15 cellular contexts compared by ENCODE assay signal in the genomic region with DNA sequence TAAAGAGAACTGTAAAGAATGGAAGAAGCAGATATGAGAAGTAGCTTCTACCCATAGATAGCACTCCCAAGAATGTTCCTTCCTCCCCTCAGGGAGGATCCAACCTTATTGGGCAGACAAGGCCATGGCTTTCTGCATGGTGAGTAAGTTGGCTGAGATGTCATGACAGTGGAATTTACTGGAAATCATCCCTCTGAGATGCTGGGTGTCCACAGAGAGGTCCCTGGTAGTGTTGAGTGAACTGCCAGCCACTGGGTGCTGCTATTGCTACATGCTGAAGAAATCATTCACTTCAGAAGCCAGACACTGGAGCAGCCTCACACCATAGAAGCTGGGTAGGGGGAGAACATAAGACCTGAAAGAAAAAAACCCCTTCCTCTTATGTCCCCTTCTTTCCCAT. TPM values are rescaled to one million over a fixed set of nuclear protein-coding genes. Genes with fewer than 3 reads are reported as not detected.
DNase-seq lines count a peak whose midpoint lies in the region; ATAC-seq, FAIRE-seq and TF ChIP-seq lines count a peak whose summit lies in the region.
"Had no signal": no experiment of that assay in that cellular context is flagged by ENCODE, and none has a peak within 500 bp of the region (broad histone marks: within the 10 kb centered on the region; RNA-seq: fewer than 3 reads in every experiment).

No MANE protein-coding gene starts in this region.

- intact Hi-C loops in activated T-helper 2 cell treated with anti-CD3 and anti-CD28 coated beads, Interferon-gamma antibody, Interleukin-2, Interleukin-4, amounts not matched to agents 10 μg/mL and 5 μg/mL and 100 μg/mL, durations not matched to agents 14 hours and 24 hours and 36 hours (cut with micrococcal nuclease) = no loop called here

- no peak for TF ChIP-seq EP300 in A549 (IDR thresholded peaks at IDR 0.05)

- DNase-seq in A549 (ENCODE audit: low read depth in 1 of 2, low spot score in 1 of 2) (no peak), GM23248 (peak; percentile 32), RKO (ENCODE audit: low spot score) (peak; percentile 59), fibroblast of gingiva (ENCODE audit: low read depth) (peak; percentile 41), medulla oblongata (ENCODE audit: extremely low spot score) (no peak), NCI-H1105 (lab: John Stamatoyannopoulos, UW) (no peak), NOMO-1 (lab: John Stamatoyannopoulos, UW; ENCODE audit: unreplicated experiment in 2 of 2) (no peak)
- no peak for DNase-seq in activated T-helper 2 cell treated with anti-CD3 and anti-CD28 coated beads, Interferon-gamma antibody, Interleukin-2, Interleukin-4, amounts not matched to agents 10 μg/mL and 5 μg/mL and 100 μg/mL, durations not matched to agents 14 hours and 24 hours and 36 hours (ENCODE audit: low spot score)
- DNase-seq: lower lobe of right lung, posterior cingulate gyrus, tibial artery had no signal

- CTCF ChIA-PET in A549 (lab: Yijun Ruan, JAX) = interaction anchor here (0.6 to 1.4 kb wide), 6 partner anchors 10 to 596 kb away, joined by 3 to 7 read pairs (median 4); no protein-coding TSS in a partner anchor

- 0 out of 3 replicates have a peak, but pooled peaks have one; percentile 10 for TF ChIP-seq CTCF in A549 (IDR thresholded peaks at IDR 0.05)

- H3K27me3 ChIP-seq in GM23248 (replicated peaks; ENCODE audit: insufficient read depth) = peaks cover 5% of the 10 kb centered on the region; the same call in 1 of the 2 replicates
- H3K27me3 ChIP-seq: tibial artery had no signal

- H4K20me1 ChIP-seq in GM23248 (ENCODE audit: insufficient read depth) = no peaks in the 10 kb centered on the region

- H3K79me2 ChIP-seq in GM23248 (ENCODE audit: insufficient read depth) = no peaks in the 10 kb centered on the region

- no peaks in the 10 kb centered on the region for H3K9me3 Mint-ChIP-seq in activated T-helper 2 cell treated with anti-CD3 and anti-CD28 coated beads, Interferon-gamma antibody, Interleukin-2, Interleukin-4, amounts not matched to agents 10 μg/mL and 5 μg/mL and 100 μg/mL, durations not matched to agents 14 hours and 24 hours and 36 hours

- H3K9me2 ChIP-seq in GM23248 (ENCODE audit: insufficient read depth) = no peaks in the 10 kb centered on the region

- H3K9me3 ChIP-seq in A549 = no peaks in the 10 kb centered on the region
- no peaks in the 10 kb centered on the region for H3K9me3 ChIP-seq in GM23248 (ENCODE audit: low read depth)
- H3K9me3 ChIP-seq: lower lobe of right lung, tibial artery had no signal

- H3K27ac Mint-ChIP-seq in activated T-helper 2 cell treated with anti-CD3 and anti-CD28 coated beads, Interferon-gamma antibody, Interleukin-2, Interleukin-4, amounts not matched to agents 10 μg/mL and 5 μg/mL and 100 μg/mL, durations not matched to agents 14 hours and 24 hours and 36 hours = no peak overlapping the region
- H3K27ac Mint-ChIP-seq: brain; T-helper 1 cell treated with Interleukin-12 subunit alpha and Interleukin-12 subunit beta and Interleukin-4 antibody, amounts not matched to agents 30 μg/mL and 1 μg/mL, for 36 hours had no signal

- H3K4me2 ChIP-seq in A549 (no peak overlapping the region), GM23248 (ENCODE audit: unreplicated experiment) (no peak overlapping the region)

- H3K4me3 ChIP-seq in A549 (no peak overlapping the region), GM23248 (no peak overlapping the region)
- H3K4me3 ChIP-seq: K562, lower lobe of right lung, tibial artery had no signal

- no peak overlapping the region for H2AFZ ChIP-seq in GM23248

- TF ChIP-seq RAD21 in A549 (conservative IDR thresholded peaks at IDR 0.05 in 1 of 2, IDR thresholded peaks at IDR 0.05 in 1 of 2) = peak in 1 of 2 experiments; percentile 35; a peak in 2 of 5 replicates

- no peak overlapping the region for H3K9ac ChIP-seq in GM23248

- POLR2A ChIA-PET in A549 (lab: Yijun Ruan, JAX) = no interaction called here

- no peaks in the 10 kb centered on the region for H3F3A ChIP-seq in GM23248 (ENCODE audit: insufficient read depth)

- H3K36me3 Mint-ChIP-seq in activated T-helper 2 cell treated with anti-CD3 and anti-CD28 coated beads, Interferon-gamma antibody, Interleukin-2, Interleukin-4, amounts not matched to agents 10 μg/mL and 5 μg/mL and 100 μg/mL, durations not matched to agents 14 hours and 24 hours and 36 hours (ENCODE audit: low read depth) = no peaks in the 10 kb centered on the region
- H3K36me3 Mint-ChIP-seq: brain, CD14-positive monocyte had no signal

- peak; percentile 47 to 66 for ATAC-seq in A549
- ATAC-seq: K562, lower lobe of right lung had no signal

- no peak for FAIRE-seq in A549 (lab: Jason Lieb, UNC)
- FAIRE-seq: K562 had no signal

- H3K4me3 Mint-ChIP-seq in activated T-helper 2 cell treated with anti-CD3 and anti-CD28 coated beads, Interferon-gamma antibody, Interleukin-2, Interleukin-4, amounts not matched to agents 10 μg/mL and 5 μg/mL and 100 μg/mL, durations not matched to agents 14 hours and 24 hours and 36 hours (ENCODE audit: low read depth) = no peak overlapping the region
- H3K4me3 Mint-ChIP-seq: brain; CD14-positive monocyte; T-helper 1 cell treated with Interleukin-12 subunit alpha and Interleukin-12 subunit beta and Interleukin-4 antibody, amounts not matched to agents 30 μg/mL and 1 μg/mL, for 36 hours had no signal

- H3K27me3 Mint-ChIP-seq in activated T-helper 2 cell treated with anti-CD3 and anti-CD28 coated beads, Interferon-gamma antibody, Interleukin-2, Interleukin-4, amounts not matched to agents 10 μg/mL and 5 μg/mL and 100 μg/mL, durations not matched to agents 14 hours and 24 hours and 36 hours (ENCODE audit: low read depth) = no peaks in the 10 kb centered on the region

- no peak overlapping the region for H3K27ac ChIP-seq in A549
- H3K27ac ChIP-seq in GM23248 = no peak overlapping the region
- H3K27ac ChIP-seq: lower lobe of right lung, tibial artery had no signal

- H3K4me1 ChIP-seq in A549 = peaks cover 13% of the 10 kb centered on the region; the same call in 2 of the 3 replicates
- H3K4me1 ChIP-seq in GM23248 (ENCODE audit: insufficient read depth) = no peaks in the 10 kb centered on the region

- H3K4me1 Mint-ChIP-seq in activated T-helper 2 cell treated with anti-CD3 and anti-CD28 coated beads, Interferon-gamma antibody, Interleukin-2, Interleukin-4, amounts not matched to agents 10 μg/mL and 5 μg/mL and 100 μg/mL, durations not matched to agents 14 hours and 24 hours and 36 hours (ENCODE audit: low read depth) = no peaks in the 10 kb centered on the region
- H3K4me1 Mint-ChIP-seq: CD14-positive monocyte had no signal

- in situ Hi-C loops in GM23248 (cut with MboI) = no loop called here

- no peaks in the 10 kb centered on the region for H3K36me3 ChIP-seq in GM23248 (ENCODE audit: low read depth)
- H3K36me3 ChIP-seq: lower lobe of right lung, tibial artery had no signal

- TF ChIP-seq POLR2A in A549 (IDR thresholded peaks at IDR 0.05; ENCODE audit: low read length) = no peak

TF ChIP-seq in A549, 52 proteins besides CTCF, POLR2A, EP300 and RAD21:
- TF ChIP-seq, protein P1, sequence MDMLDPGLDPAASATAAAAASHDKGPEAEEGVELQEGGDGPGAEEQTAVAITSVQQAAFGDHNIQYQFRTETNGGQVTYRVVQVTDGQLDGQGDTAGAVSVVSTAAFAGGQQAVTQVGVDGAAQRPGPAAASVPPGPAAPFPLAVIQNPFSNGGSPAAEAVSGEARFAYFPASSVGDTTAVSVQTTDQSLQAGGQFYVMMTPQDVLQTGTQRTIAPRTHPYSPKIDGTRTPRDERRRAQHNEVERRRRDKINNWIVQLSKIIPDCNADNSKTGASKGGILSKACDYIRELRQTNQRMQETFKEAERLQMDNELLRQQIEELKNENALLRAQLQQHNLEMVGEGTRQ (IDR thresholded peaks at IDR 0.05) = no peak
- TF ChIP-seq NR3C1 (IDR thresholded peaks at IDR 0.05) (no peak), HOXB5 (CRISPR knock-in tag; IDR thresholded peaks at IDR 0.05) (no peak), MAZ (IDR thresholded peaks at IDR 0.05; ENCODE audit: borderline replicate concordance, low read depth, low read length) (no peak), CBX2 (IDR thresholded peaks at IDR 0.05; ENCODE audit: borderline replicate concordance, low read depth) (no peak), HOXB13 (CRISPR knock-in tag; IDR thresholded peaks at IDR 0.05; ENCODE audit: low read depth) (no peak), RCOR1 (IDR thresholded peaks at IDR 0.05; ENCODE audit: low read depth, low read length) (no peak), CEBPB (IDR thresholded peaks at IDR 0.05) (no peak), FOXS1 (CRISPR knock-in tag; IDR thresholded peaks at IDR 0.05) (no peak)

RNA-seq across cellular contexts. Expression of a gene that starts 46.4 kb away (rescaled TPM):
- polyA plus RNA-seq in A549 (2011; rRNA removed) (19.1 and 22.5 TPM in 2 replicates), A549 (2017; fragmentation: RNase III; extraction: RNeasy Plus Mini Kit Qiagen cat#74134 plus additional on column Dnase treatment) (12.7 to 16.4 TPM (median 13.4 TPM) in 3 replicates), GM23248 (2016; fragmentation: Nextera tagmentation; extraction: Ambion mirVana) (1.2 and 2.1 TPM in 2 replicates)
- polyA plus RNA-seq in A549 (2012; cell fraction: cytosol; rRNA removed) = 7.8 and 9.7 TPM in 2 replicates
- polyA plus RNA-seq in A549 (2012; cell fraction: nucleus; rRNA removed) = 6.7 and 8.5 TPM in 2 replicates
- 11.2 and 15.5 TPM in 2 replicates for polyA minus RNA-seq in A549 (2011; rRNA and poly(A)+ RNA removed)
- 4.1 and 4.2 TPM in 2 replicates for total RNA-seq in GM23248 (2014; rRNA removed; shearing (Covaris generic))
- 0.84 and 1.5 TPM in 2 replicates for total RNA-seq in activated T-helper 2 cell treated with anti-CD3 and anti-CD28 coated beads, Interferon-gamma antibody, Interleukin-2, Interleukin-4, amounts not matched to agents 10 μg/mL and 5 μg/mL and 100 μg/mL, durations not matched to agents 14 hours and 24 hours and 36 hours
- polyA plus RNA-seq: CD14-positive monocyte, K562 had no signal

Comparison
In these comparisons a context has a peak if more than half of its experiments do, and no peak if none do; other contexts are left out.
1. DNase-seq: peak in GM23248 (single experiment), RKO (single experiment) and fibroblast of gingiva (single experiment); none in A549 (0 of 2), medulla oblongata (single experiment), activated T-helper 2 cell treated with anti-CD3 and anti-CD28 coated beads, Interferon-gamma antibody, Interleukin-2, Interleukin-4, amounts not matched to agents 10 μg/mL and 5 μg/mL and 100 μg/mL, durations not matched to agents 14 hours and 24 hours and 36 hours (single experiment), NCI-H1105 (single experiment) and NOMO-1 (0 of 2).